8 cellular contexts compared by ENCODE assay signal in the genomic region with DNA sequence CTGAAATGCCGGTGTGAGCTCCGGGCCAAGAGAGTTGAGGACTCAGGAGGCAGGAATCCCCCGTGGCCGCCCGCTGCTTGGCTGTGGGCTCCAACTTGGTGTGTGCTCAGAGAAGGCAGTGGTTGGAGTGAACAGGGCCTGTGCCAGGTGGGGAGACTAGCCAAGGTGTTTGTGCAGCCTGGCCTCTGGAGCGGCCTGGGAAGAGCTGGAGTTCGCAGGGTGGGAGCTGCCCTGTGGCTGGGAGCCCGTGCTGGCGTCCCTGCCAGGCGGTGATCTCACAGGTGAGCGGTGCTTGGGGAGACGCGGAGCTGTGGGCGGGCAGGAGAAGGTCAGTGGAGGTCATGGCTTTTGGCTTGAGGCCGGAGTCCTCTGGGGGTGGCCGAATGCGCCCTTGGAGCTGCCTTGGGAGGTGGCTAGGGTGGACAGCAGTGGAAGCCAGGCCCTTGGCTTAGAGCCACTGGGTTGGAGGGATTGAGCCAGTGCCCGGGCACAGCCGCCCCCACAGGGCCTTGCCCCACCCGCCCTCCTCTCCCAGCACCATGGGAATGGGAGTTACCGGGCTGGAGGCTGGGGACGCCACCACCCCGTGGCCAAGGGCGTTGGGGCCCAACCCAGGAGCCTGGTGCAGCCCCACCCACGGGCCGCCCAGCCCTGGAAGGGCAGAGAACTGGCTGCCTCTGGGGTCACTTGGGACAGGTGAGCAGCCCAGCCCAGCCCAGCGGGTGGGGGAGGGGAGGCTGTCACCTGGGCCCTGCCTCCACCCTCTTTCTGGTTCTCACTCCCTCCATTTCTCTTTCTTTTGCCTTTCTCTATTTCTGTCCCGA. TPM values are rescaled to one million over a fixed set of nuclear protein-coding genes. Genes with fewer than 3 reads are reported as not detected.
DNase-seq lines count a peak whose midpoint lies in the region; ATAC-seq, FAIRE-seq and TF ChIP-seq lines count a peak whose summit lies in the region.

No MANE protein-coding gene starts in this region.

- in situ Hi-C loops in GM12878 (cut with MboI), result loop anchor here (10.0 kb wide), 1 partner anchor 823 kb away; no protein-coding TSS in a partner anchor

- TF ChIP-seq RAD21 in GM12878 (IDR thresholded peaks at IDR 0.05; ENCODE audit: insufficient read depth, low read depth, low read length), result no peak

- no peaks in the 10 kb centered on the region for H4K20me1 ChIP-seq in GM12878 (ENCODE audit: control insufficient read depth, insufficient read depth)

- peaks cover 59% of the 10 kb centered on the region for H3K4me1 ChIP-seq in GM12878 (ENCODE audit: control insufficient read depth, insufficient read depth, low read length)
- H3K4me1 ChIP-seq in kidney (ENCODE audit: control insufficient read depth in 1 of 2, insufficient read depth in 1 of 2, low read depth in 1 of 2, low read length in 2 of 2), result peaks cover 39 to 62% of the 10 kb centered on the region in 2 donors

- ATAC-seq in GM12878, result no peak
- ATAC-seq in stimulated activated naive B cell treated with anti-CD40 and anti-IgM and Interleukin-4, amounts not matched to agents 10 μg/mL and 1 μg/mL and 100 μg/mL, for 72 hours (replicated peaks), result no peak

- H3K9me3 Mint-ChIP-seq in stimulated activated naive B cell treated with anti-CD40 and anti-IgM and Interleukin-4, amounts not matched to agents 10 μg/mL and 1 μg/mL and 100 μg/mL, for 72 hours, result no peaks in the 10 kb centered on the region

- peaks cover 35% of the 10 kb centered on the region for H3K79me2 ChIP-seq in GM12878 (ENCODE audit: control insufficient read depth, insufficient read depth, low read length)

- under 1% methylated on average over 20 of the region's 28 CpGs for WGBS in GM12878 (ENCODE audit: insufficient coverage, insufficient replicate concordance, low lambda C conversion rate, missing lambda C conversion rate)

- H3K9me3 ChIP-seq in GM12878 (replicated peaks; ENCODE audit: control insufficient read depth, insufficient read depth, low read length) (no peaks in the 10 kb centered on the region), kidney (ENCODE audit: control insufficient read depth in 1 of 2, low read length in 2 of 2) (no peaks in the 10 kb centered on the region)

- BruUV-seq in GM12878 (replicated peaks; lab: Mats Ljungman, UMichigan), result no TSS peak

- no peak overlapping the region for H2AFZ ChIP-seq in GM12878 (ENCODE audit: control insufficient read depth, low read depth, low read length)

- peak overlapping the region; percentile 91 for H3K27ac ChIP-seq in GM12878 (ENCODE audit: control insufficient read depth, insufficient read depth)
- peak overlapping the region; percentile 97 to 98 for H3K27ac ChIP-seq in kidney (ENCODE audit: low read depth in 2 of 2, low read length in 2 of 2)

- intact Hi-C loops in GM12878 (cut with micrococcal nuclease; ENCODE audit: unreplicated experiment) (no loop called here), kidney (cut with DNase I) (no loop called here)

- H3K36me3 Mint-ChIP-seq in stimulated activated naive B cell treated with anti-CD40 and anti-IgM and Interleukin-4, amounts not matched to agents 10 μg/mL and 1 μg/mL and 100 μg/mL, for 72 hours, result peaks cover 21 to 34% of the 10 kb centered on the region in 2 donors

- H3K4me3 ChIP-seq in GM12878 (peak overlapping the region; percentile 92), kidney (ENCODE audit: low read length in 2 of 2) (peak overlapping the region; percentile 13 to 79)

- CTCF ChIA-PET in GM12878 (lab: Yijun Ruan, JAX), result interaction anchor here (1.5 to 2.5 kb wide), 2 partner anchors 9 to 18 kb away, joined by 11 to 16 read pairs; no protein-coding TSS in a partner anchor

- H3K4me1 Mint-ChIP-seq in stimulated activated naive B cell treated with anti-CD40 and anti-IgM and Interleukin-4, amounts not matched to agents 10 μg/mL and 1 μg/mL and 100 μg/mL, for 72 hours, result peaks cover 59 to 87% of the 10 kb centered on the region in 2 donors

- H3K4me3 Mint-ChIP-seq in stimulated activated naive B cell treated with anti-CD40 and anti-IgM and Interleukin-4, amounts not matched to agents 10 μg/mL and 1 μg/mL and 100 μg/mL, for 72 hours, result peak overlapping the region; percentile 92 to 97

- H3K36me3 ChIP-seq in GM12878 (ENCODE audit: control insufficient read depth in 2 of 2, insufficient read depth in 2 of 2, low read length in 1 of 2) (peaks cover 0 to 1% of the 10 kb centered on the region in 2 experiments; a peak in 2 of 4 replicates), kidney (ENCODE audit: control insufficient read depth in 1 of 2, insufficient read depth in 2 of 2, low read length in 2 of 2) (no peaks in the 10 kb centered on the region)

- peak overlapping the region; percentile 97 for H3K4me2 ChIP-seq in GM12878 (ENCODE audit: control insufficient read depth, insufficient read depth)

- no peak for TF ChIP-seq EP300 in GM12878 (IDR thresholded peaks at IDR 0.05; ENCODE audit: borderline replicate concordance in 1 of 2, control insufficient read depth in 1 of 2, low read depth in 2 of 2, low read length in 2 of 2)

- FAIRE-seq in GM12878 (lab: Jason Lieb, UNC) (no peak), kidney (lab: Jason Lieb, UNC) (no peak)

- peak overlapping the region; percentile 77 for H3K9ac ChIP-seq in GM12878 (ENCODE audit: control insufficient read depth, insufficient read depth, low read length)
- peak overlapping the region; percentile 61 to 93 for H3K9ac ChIP-seq in kidney (ENCODE audit: low read length in 2 of 2)

- SMC1A ChIA-PET in GM12878 (lab: Charles Lee; ENCODE audit: uncharacterized antibody, unreplicated experiment), result interaction anchor here (1.0 to 1.8 kb wide), 3 partner anchors 9 to 214 kb away, joined by 3 to 6 read pairs (median 5); no protein-coding TSS in a partner anchor

- POLR2A ChIA-PET in GM12878 (lab: Charles Lee), result interaction anchor here (0.8 to 8.7 kb wide), 6 partner anchors 9 to 195 kb away, joined by 4 to 184 read pairs (median 10); partner anchors contain the start of genes ARHGAP45, ATP5F1D and FAM174C

- RAD21 ChIA-PET in GM12878 (lab: Charles Lee; ENCODE audit: unreplicated experiment), result interaction anchor here (3.8 kb wide), 1 partner anchor 18 kb away, joined by 24 read pairs; no protein-coding TSS in a partner anchor

- H3K27me3 Mint-ChIP-seq in stimulated activated naive B cell treated with anti-CD40 and anti-IgM and Interleukin-4, amounts not matched to agents 10 μg/mL and 1 μg/mL and 100 μg/mL, for 72 hours, result no peaks in the 10 kb centered on the region

- peak overlapping the region; percentile 98 for H3K27ac Mint-ChIP-seq in stimulated activated naive B cell treated with anti-CD40 and anti-IgM and Interleukin-4, amounts not matched to agents 10 μg/mL and 1 μg/mL and 100 μg/mL, for 72 hours

- no peaks in the 10 kb centered on the region for H3K27me3 ChIP-seq in GM12878 (replicated peaks in 1 of 2; ENCODE audit: control insufficient read depth in 2 of 2, insufficient read depth in 2 of 2, low read length in 1 of 2)

- DNase-seq in DMS53 treated with DMSO at 0.1 percent for 48 hours (lab: John Stamatoyannopoulos, UW; ENCODE audit: unreplicated experiment), result peak; percentile 31
- peak; percentile 45 for DNase-seq in NCI-H2029 treated with DMSO at 0.1 percent for 48 hours (lab: John Stamatoyannopoulos, UW)
- no peak for DNase-seq in GM12878 (ENCODE audit: low read depth, low spot score)
- DNase-seq in kidney, result peak; percentile 97
- no peak for DNase-seq in stimulated activated naive B cell treated with anti-CD40 and anti-IgM and Interleukin-4, amounts not matched to agents 10 μg/mL and 1 μg/mL and 100 μg/mL, for 72 hours
- DNase-seq in stimulated activated CD4-positive, alpha-beta T cell treated with anti-CD3 and anti-CD28 coated beads, Interleukin-4, amount 100 ng/mL, for 4 hours, result no peak
- DNase-seq in GM19240 (ENCODE audit: insufficient read length, low spot score), result no peak
- DNase-seq in stimulated activated CD4-positive, alpha-beta T cell treated with anti-CD3 and anti-CD28 coated beads, Interleukin-4, amount 100 ng/mL, for 24 hours, result no peak

- TF ChIP-seq CTCF in GM12878 (IDR thresholded peaks at IDR 0.05 in 2 of 3, conservative IDR thresholded peaks at IDR 0.05 in 1 of 3; ENCODE audit: control insufficient read depth in 2 of 3, extremely low read depth in 1 of 3, insufficient read depth in 1 of 3, low read depth in 3 of 3, low read length in 3 of 3), result no peak
- TF ChIP-seq CTCF in kidney (IDR thresholded peaks at IDR 0.05; ENCODE audit: borderline replicate concordance, extremely low read depth, insufficient read depth), result no peak

- TF ChIP-seq POLR2A in GM12878 (IDR thresholded peaks at IDR 0.05; ENCODE audit: low read depth, low read length), result peak; percentile 54

RNA-seq across cellular contexts. Expression of gene CIRBP, which starts 7.1 kb away (rescaled TPM):
- 275 and 320 TPM in 2 replicates for total RNA-seq in GM12878 (2013; cell fraction: nucleolus; rRNA removed)
- total RNA-seq in GM12878 (2014; rRNA removed) (216 and 225 TPM in 2 replicates), GM12878 (2014; rRNA removed; fragmentation: Illumina TruSeq; extraction: Trizol) (228 and 243 TPM in 2 replicates), GM12878 (2021) (264 and 284 TPM in 2 replicates), kidney (533 TPM)
- 115 TPM for polyA plus RNA-seq in GM12878 (2011; ENCODE audit: low read depth)
- polyA plus RNA-seq in GM12878 (2011; rRNA removed) (153 and 253 TPM in 2 replicates), GM12878 (2014; fragmentation: Illumina TruSeq; extraction: Trizol) (152 and 313 TPM in 2 replicates), GM12878 (2014; fragmentation: Nextera tagmentation; extraction: Ambion mirVana) (10 to 100 TPM; 27.6 to 52.4 TPM), GM12878 (2014; rRNA removed) (335 and 370 TPM in 2 replicates), GM12878 (2016; fragmentation: Nextera tagmentation; extraction: Ambion mirVana) (100 to 1,000 TPM; 162 to 166 TPM), kidney (ENCODE audit: insufficient read depth, low read depth, low replicate concordance) (408 TPM)
- polyA plus RNA-seq in GM12878 (2011; cell fraction: cytosol; rRNA removed), result 253 and 279 TPM in 2 replicates
- polyA plus RNA-seq in GM12878 (2011; cell fraction: nucleus; rRNA removed), result 892 and 1,145 TPM in 2 replicates
- polyA plus RNA-seq in GM12878 (2012), result 254 and 374 TPM in 2 replicates
- polyA minus RNA-seq in GM12878 (2011; rRNA and poly(A)+ RNA removed), result 50.8 and 65.0 TPM in 2 replicates
- polyA minus RNA-seq in GM12878 (2011; cell fraction: cytosol; rRNA and poly(A)+ RNA removed), result 44.4 and 56.1 TPM in 2 replicates
- 81.2 and 108 TPM in 2 replicates for polyA minus RNA-seq in GM12878 (2011; cell fraction: nucleus; rRNA and poly(A)+ RNA removed)

RNA-seq across cellular contexts. Expression of gene FAM174C, which starts 13.3 kb away (rescaled TPM):
- total RNA-seq in GM12878 (2013; cell fraction: nucleolus; rRNA removed), result 15.3 and 16.8 TPM in 2 replicates
- total RNA-seq in GM12878 (2014; rRNA removed), result 52.8 and 57.6 TPM in 2 replicates
- total RNA-seq in GM12878 (2014; rRNA removed; fragmentation: Illumina TruSeq; extraction: Trizol), result 15.4 and 18.8 TPM in 2 replicates
- 71.8 and 73.0 TPM in 2 replicates for total RNA-seq in GM12878 (2021)
- 13.7 TPM for polyA plus RNA-seq in GM12878 (2011; ENCODE audit: low read depth)
- 14.8 and 29.6 TPM in 2 replicates for polyA plus RNA-seq in GM12878 (2011; rRNA removed)
- 85.8 and 125 TPM in 2 replicates for polyA plus RNA-seq in GM12878 (2011; cell fraction: cytosol; rRNA removed)
- polyA plus RNA-seq in GM12878 (2011; cell fraction: nucleus; rRNA removed), result 64.1 and 89.0 TPM in 2 replicates
- polyA plus RNA-seq in GM12878 (2012), result 61.2 and 63.0 TPM in 2 replicates
- polyA plus RNA-seq in GM12878 (2014; fragmentation: Illumina TruSeq; extraction: Trizol), result 1.1 and 8.1 TPM in 2 replicates
- 1 to 10 TPM in 1 of 2 experiments, under 1 TPM in 1; 0.89 to 6.9 TPM for polyA plus RNA-seq in GM12878 (2014; fragmentation: Nextera tagmentation; extraction: Ambion mirVana)
- 94.6 and 104 TPM in 2 replicates for polyA plus RNA-seq in GM12878 (2014; rRNA removed)
- 10 to 100 TPM; 72.0 to 79.9 TPM for polyA plus RNA-seq in GM12878 (2016; fragmentation: Nextera tagmentation; extraction: Ambion mirVana)
- 10.3 and 34.2 TPM in 2 replicates for polyA minus RNA-seq in GM12878 (2011; rRNA and poly(A)+ RNA removed)
- 20.5 and 25.9 TPM in 2 replicates for polyA minus RNA-seq in GM12878 (2011; cell fraction: cytosol; rRNA and poly(A)+ RNA removed)
- 11.1 and 20.1 TPM in 2 replicates for polyA minus RNA-seq in GM12878 (2011; cell fraction: nucleus; rRNA and poly(A)+ RNA removed)
- 35.3 TPM for total RNA-seq in kidney
- 94.7 TPM for polyA plus RNA-seq in kidney (ENCODE audit: insufficient read depth, low read depth, low replicate concordance)

RNA-seq across cellular contexts. Expression of gene MIDN, which starts 13.7 kb away (rescaled TPM):
- total RNA-seq in GM12878 (2013; cell fraction: nucleolus; rRNA removed), result 69.3 and 73.1 TPM in 2 replicates
- total RNA-seq in GM12878 (2014; rRNA removed), result 6.1 and 8.4 TPM in 2 replicates
- total RNA-seq in GM12878 (2014; rRNA removed; fragmentation: Illumina TruSeq; extraction: Trizol), result 6.5 and 7.0 TPM in 2 replicates
- 51.5 and 52.3 TPM in 2 replicates for total RNA-seq in GM12878 (2021)
- polyA plus RNA-seq in GM12878 (2011; ENCODE audit: low read depth), result 6.0 TPM
- polyA plus RNA-seq in GM12878 (2011; rRNA removed), result 7.6 and 12.2 TPM in 2 replicates
- 24.2 and 29.5 TPM in 2 replicates for polyA plus RNA-seq in GM12878 (2011; cell fraction: cytosol; rRNA removed)
- polyA plus RNA-seq in GM12878 (2011; cell fraction: nucleus; rRNA removed), result 102 and 129 TPM in 2 replicates
- 26.6 and 35.6 TPM in 2 replicates for polyA plus RNA-seq in GM12878 (2012)
- polyA plus RNA-seq in GM12878 (2014; fragmentation: Illumina TruSeq; extraction: Trizol), result 4.2 and 7.9 TPM in 2 replicates
- polyA plus RNA-seq in GM12878 (2014; fragmentation: Nextera tagmentation; extraction: Ambion mirVana), result under 1 TPM; 0.38 to 0.63 TPM
- 30.9 and 33.7 TPM in 2 replicates for polyA plus RNA-seq in GM12878 (2014; rRNA removed)
- 1 to 10 TPM; 2.3 TPM for polyA plus RNA-seq in GM12878 (2016; fragmentation: Nextera tagmentation; extraction: Ambion mirVana)
- polyA minus RNA-seq in GM12878 (2011; rRNA and poly(A)+ RNA removed), result 2.3 and 11.8 TPM in 2 replicates
- 21.7 and 23.8 TPM in 2 replicates for polyA minus RNA-seq in GM12878 (2011; cell fraction: cytosol; rRNA and poly(A)+ RNA removed)
- 29.9 and 46.6 TPM in 2 replicates for polyA minus RNA-seq in GM12878 (2011; cell fraction: nucleus; rRNA and poly(A)+ RNA removed)
- 205 TPM for total RNA-seq in kidney
- 21.3 TPM for polyA plus RNA-seq in kidney (ENCODE audit: insufficient read depth, low read depth, low replicate concordance)

RNA-seq across cellular contexts. Expression of gene ATP5F1D, which starts 20.5 kb away (rescaled TPM):
- total RNA-seq in GM12878 (2013; cell fraction: nucleolus; rRNA removed), result 14.2 and 16.6 TPM in 2 replicates
- total RNA-seq in GM12878 (2014; rRNA removed) (45.8 and 52.5 TPM in 2 replicates), GM12878 (2014; rRNA removed; fragmentation: Illumina TruSeq; extraction: Trizol) (18.9 and 23.6 TPM in 2 replicates), GM12878 (2021) (304 and 305 TPM in 2 replicates), kidney (183 TPM)
- 34.8 TPM for polyA plus RNA-seq in GM12878 (2011; ENCODE audit: low read depth)
- polyA plus RNA-seq in GM12878 (2011; rRNA removed) (18.5 and 46.6 TPM in 2 replicates), GM12878 (2014; fragmentation: Illumina TruSeq; extraction: Trizol) (1.4 and 12.8 TPM in 2 replicates), GM12878 (2014; fragmentation: Nextera tagmentation; extraction: Ambion mirVana) (10 to 100 TPM in 1 of 2 experiments, 1 to 10 TPM in 1; 7.2 to 45.0 TPM), GM12878 (2014; rRNA removed) (179 and 216 TPM in 2 replicates), GM12878 (2016; fragmentation: Nextera tagmentation; extraction: Ambion mirVana) (100 to 1,000 TPM; 355 to 357 TPM), kidney (ENCODE audit: insufficient read depth, low read depth, low replicate concordance) (641 TPM)
- polyA plus RNA-seq in GM12878 (2011; cell fraction: cytosol; rRNA removed), result 109 and 189 TPM in 2 replicates
- polyA plus RNA-seq in GM12878 (2011; cell fraction: nucleus; rRNA removed), result 95.0 and 142 TPM in 2 replicates
- polyA plus RNA-seq in GM12878 (2012), result 163 and 185 TPM in 2 replicates
- polyA minus RNA-seq in GM12878 (2011; rRNA and poly(A)+ RNA removed), result 38.4 and 79.7 TPM in 2 replicates
- 73.8 and 96.8 TPM in 2 replicates for polyA minus RNA-seq in GM12878 (2011; cell fraction: cytosol; rRNA and poly(A)+ RNA removed)
- 21.4 and 39.0 TPM in 2 replicates for polyA minus RNA-seq in GM12878 (2011; cell fraction: nucleus; rRNA and poly(A)+ RNA removed)

RNA-seq across cellular contexts. Expression of gene EFNA2, which starts 23.6 kb away (rescaled TPM):
- not detected in 2 replicates for total RNA-seq in GM12878 (2013; cell fraction: nucleolus; rRNA removed)
- not detected in 2 replicates for total RNA-seq in GM12878 (2014; rRNA removed)
- not detected in 2 replicates for total RNA-seq in GM12878 (2014; rRNA removed; fragmentation: Illumina TruSeq; extraction: Trizol)
- total RNA-seq in GM12878 (2021), result not detected in 2 replicates
- polyA plus RNA-seq in GM12878 (2011; ENCODE audit: low read depth), result not detected
- polyA plus RNA-seq in GM12878 (2011; rRNA removed), result not detected in 2 replicates
- polyA plus RNA-seq in GM12878 (2011; cell fraction: cytosol; rRNA removed), result not detected in 2 replicates
- not detected in 2 replicates for polyA plus RNA-seq in GM12878 (2011; cell fraction: nucleus; rRNA removed)
- not detected in 2 replicates for polyA plus RNA-seq in GM12878 (2012)
- not detected in 2 replicates for polyA plus RNA-seq in GM12878 (2014; fragmentation: Illumina TruSeq; extraction: Trizol)
- polyA plus RNA-seq in GM12878 (2014; fragmentation: Nextera tagmentation; extraction: Ambion mirVana), result not detected
- polyA plus RNA-seq in GM12878 (2014; rRNA removed), result not detected in 2 replicates
- not detected for polyA plus RNA-seq in GM12878 (2016; fragmentation: Nextera tagmentation; extraction: Ambion mirVana)
- polyA minus RNA-seq in GM12878 (2011; rRNA and poly(A)+ RNA removed), result not detected in 2 replicates
- not detected in 2 replicates for polyA minus RNA-seq in GM12878 (2011; cell fraction: cytosol; rRNA and poly(A)+ RNA removed)
- not detected in 2 replicates for polyA minus RNA-seq in GM12878 (2011; cell fraction: nucleus; rRNA and poly(A)+ RNA removed)
- not detected for total RNA-seq in kidney
- not detected for polyA plus RNA-seq in kidney (ENCODE audit: insufficient read depth, low read depth, low replicate concordance)

Comparison
In these comparisons a context has a peak if more than half of its experiments do, and no peak if none do; other contexts are left out.
1. DNase-seq: peak in DMS53 treated with DMSO at 0.1 percent for 48 hours (single experiment), NCI-H2029 treated with DMSO at 0.1 percent for 48 hours (single experiment) and kidney (single experiment); none in GM12878 (single experiment), stimulated activated naive B cell treated with anti-CD40 and anti-IgM and Interleukin-4, amounts not matched to agents 10 μg/mL and 1 μg/mL and 100 μg/mL, for 72 hours (single experiment), stimulated activated CD4-positive, alpha-beta T cell treated with anti-CD3 and anti-CD28 coated beads, Interleukin-4, amount 100 ng/mL, for 4 hours (0 of 2), GM19240 (single experiment) and stimulated activated CD4-positive, alpha-beta T cell treated with anti-CD3 and anti-CD28 coated beads, Interleukin-4, amount 100 ng/mL, for 24 hours (single experiment).